17 cellular contexts compared by ENCODE assay signal in the genomic region with DNA sequence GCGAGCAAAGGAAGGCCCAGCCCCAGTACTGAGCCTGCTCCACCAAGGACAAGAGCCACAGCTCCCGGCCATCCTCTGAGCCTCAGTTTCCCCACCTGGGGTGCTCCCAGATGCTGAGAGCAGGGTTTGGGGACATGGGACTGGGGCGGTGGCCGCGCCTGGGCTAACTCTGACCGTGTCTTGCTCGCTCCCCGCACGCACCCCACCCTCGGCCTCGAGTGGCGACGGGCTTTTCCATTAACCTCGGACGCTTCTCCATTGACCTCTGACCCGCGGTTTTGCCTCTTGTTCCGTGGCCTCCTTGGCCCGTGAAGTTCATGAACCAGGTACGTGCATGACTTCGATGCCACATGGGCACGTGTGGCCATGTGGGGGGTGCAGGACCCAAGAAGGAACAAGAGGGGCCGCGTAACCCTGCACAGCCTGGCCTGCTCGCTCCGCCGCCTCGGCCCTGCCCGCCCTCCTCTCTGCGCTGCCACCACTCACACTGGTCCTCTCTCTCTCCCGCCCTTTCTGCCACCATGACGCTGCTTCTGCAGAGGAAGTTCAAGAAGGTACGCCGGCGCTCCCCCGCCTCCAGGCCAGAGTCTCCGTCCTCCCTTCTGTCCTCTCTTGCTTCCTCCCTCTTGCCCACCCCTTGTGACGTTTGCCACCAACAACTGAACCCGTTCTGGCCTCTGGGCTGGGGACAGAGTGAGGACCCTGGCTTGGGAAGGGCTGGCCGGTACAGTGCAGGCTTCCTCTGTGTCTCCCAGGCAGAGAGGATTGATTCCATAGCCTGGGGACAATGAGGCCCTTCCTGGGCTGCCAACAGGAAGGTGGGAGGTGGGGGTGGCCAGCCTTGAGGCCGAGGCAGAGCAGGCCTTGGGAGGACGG. TPM values are rescaled to one million over a fixed set of nuclear protein-coding genes. Genes with fewer than 3 reads are reported as not detected.
DNase-seq lines count a peak whose midpoint lies in the region; ATAC-seq and TF ChIP-seq lines count a peak whose summit lies in the region.
"Had no signal": no experiment of that assay in that cellular context is flagged by ENCODE, and none has a peak within 500 bp of the region (broad histone marks: within the 10 kb centered on the region; RNA-seq: fewer than 3 reads in every experiment).

No MANE protein-coding gene starts in this region.

- no peaks in the 10 kb centered on the region for H3K9me3 ChIP-seq in RWPE2 (ENCODE audit: severe bottlenecking)
- H3K9me3 ChIP-seq in right cardiac atrium (ENCODE audit: control insufficient read depth, low read length), result no peaks in the 10 kb centered on the region
- H3K9me3 ChIP-seq in osteoblast (ENCODE audit: low read depth, low read length), result no peaks in the 10 kb centered on the region
- H3K9me3 ChIP-seq: ovary had no signal

- H3K27me3 ChIP-seq in RWPE2 (ENCODE audit: insufficient read depth, poor library complexity, severe bottlenecking) (no peaks in the 10 kb centered on the region), right cardiac atrium (ENCODE audit: control insufficient read depth, insufficient read depth) (no peaks in the 10 kb centered on the region), osteoblast (ENCODE audit: insufficient read depth, low read length) (no peaks in the 10 kb centered on the region)
- H3K27me3 ChIP-seq: ovary had no signal

- no peak overlapping the region for H3K27ac ChIP-seq in RWPE2 (ENCODE audit: poor library complexity, severe bottlenecking)
- H3K27ac ChIP-seq in right cardiac atrium (ENCODE audit: low read length), result peak overlapping the region; percentile 5
- H3K27ac ChIP-seq in osteoblast (ENCODE audit: low read depth, low read length), result no peak overlapping the region
- H3K27ac ChIP-seq: ovary had no signal

- ATAC-seq in RWPE2 (ENCODE audit: low read depth), result no peak
- no peak for ATAC-seq in right cardiac atrium
- ATAC-seq in GM21390 (IDR thresholded peaks at IDR 0.05; ENCODE audit: unreplicated experiment), result no peak
- no peak for ATAC-seq in HG03045 (IDR thresholded peaks at IDR 0.05; ENCODE audit: unreplicated experiment)

- DNase-seq in ELF-1 (ENCODE audit: low read depth, low spot score) (peak; percentile 44), RWPE2 (ENCODE audit: low spot score) (peak; percentile 57), right cardiac atrium (peak in 2 of 3 donors; percentile 40 to 52), osteoblast (ENCODE audit: insufficient read length, low spot score, missing footprints) (peak; percentile 63), NCI-H1417 (lab: John Stamatoyannopoulos, UW) (no peak), kidney glomerular epithelial cell (lab: John Stamatoyannopoulos, UW) (no peak)
- DNase-seq: activated CD8-positive, alpha-beta memory T cell treated with anti-CD3 and anti-CD28 coated beads for 24 hours; activated effector memory CD4-positive, alpha-beta T cell treated with anti-CD3 and anti-CD28 coated beads, Interleukin-2, amount 50 U/mL, for 16 hours; anterior cingulate cortex; immature natural killer cell; NCI-H1436 treated with DMSO at 0.1 percent for 48 hours had no signal

- intact Hi-C loops in right cardiac atrium (cut with DNase I), result loop anchor here in 1 of 4 donors (10.0 kb wide), 1 partner anchor 218 kb away; no protein-coding TSS in a partner anchor

- no peak overlapping the region for H2AFZ ChIP-seq in osteoblast (ENCODE audit: low read length)

- H3K4me1 ChIP-seq in RWPE2 (ENCODE audit: insufficient read depth, poor library complexity, severe bottlenecking), result peaks cover 13% of the 10 kb centered on the region
- H3K4me1 ChIP-seq in right cardiac atrium (ENCODE audit: control insufficient read depth, insufficient read depth, low read length), result no peaks in the 10 kb centered on the region
- peaks cover 6% of the 10 kb centered on the region for H3K4me1 ChIP-seq in osteoblast (ENCODE audit: insufficient read depth, low read length)

- H3K36me3 ChIP-seq in RWPE2 (ENCODE audit: low read depth) (no peaks in the 10 kb centered on the region), osteoblast (ENCODE audit: insufficient read depth, low read length) (no peaks in the 10 kb centered on the region)
- H3K36me3 ChIP-seq: ovary had no signal

- H3K4me2 ChIP-seq in osteoblast (ENCODE audit: insufficient read depth, low read length), result no peak overlapping the region

- TF ChIP-seq CTCF in RWPE2 (IDR thresholded peaks at IDR 0.05; ENCODE audit: poor library complexity, severe bottlenecking), result no peak
- TF ChIP-seq CTCF in osteoblast (IDR thresholded peaks at IDR 0.05; ENCODE audit: extremely low read depth, low read depth, low read length), result no peak

- no peak overlapping the region for H3K4me3 ChIP-seq in RWPE2 (ENCODE audit: severe bottlenecking)
- H3K4me3 ChIP-seq in right cardiac atrium (ENCODE audit: low read length), result no peak overlapping the region
- no peak overlapping the region for H3K4me3 ChIP-seq in osteoblast (ENCODE audit: insufficient read depth, low read length)
- H3K4me3 ChIP-seq: ovary had no signal

- H3K79me2 ChIP-seq in osteoblast (ENCODE audit: insufficient read depth, low read length), result no peaks in the 10 kb centered on the region

- 82% methylated on average over 42 of the region's 42 CpGs for WGBS in right cardiac atrium

- no peaks in the 10 kb centered on the region for H4K20me1 ChIP-seq in osteoblast (ENCODE audit: insufficient read depth, low read length)

RNA-seq across cellular contexts. Expression of a gene that starts 6.9 kb away (rescaled TPM):
- total RNA-seq in right cardiac atrium, result 10 to 100 TPM in 3 of 4 donors, 1 to 10 TPM in 1; 9.0 to 58.7 (median 34.1) TPM
- polyA plus RNA-seq in right cardiac atrium, result 63.1 TPM
- total RNA-seq in osteoblast, result not detected in 2 replicates
- total RNA-seq: frontal cortex, SK-MEL-5 had no signal
- polyA plus RNA-seq: immature natural killer cell had no signal

RNA-seq across cellular contexts. Expression of a gene that starts 20.7 kb away (rescaled TPM):
- 100 to 1,000 TPM in 1 of 4 donors, 10 to 100 TPM in 3; 47.1 to 102 (median 74.8) TPM for total RNA-seq in right cardiac atrium
- 108 TPM for polyA plus RNA-seq in right cardiac atrium
- total RNA-seq in osteoblast, result 84.9 and 94.5 TPM in 2 replicates

RNA-seq across cellular contexts. Expression of a gene that starts 34.7 kb away (rescaled TPM):
- under 1 TPM; 0.11 to 0.82 (median 0.24) TPM for total RNA-seq in right cardiac atrium
- 0.81 TPM for polyA plus RNA-seq in right cardiac atrium
- total RNA-seq in osteoblast, result not detected in 2 replicates
- total RNA-seq: frontal cortex, mononuclear cell, ovary, SK-MEL-5 had no signal

Comparison
In these comparisons a context has a peak if more than half of its experiments do, and no peak if none do; other contexts are left out.
1. DNase-seq: peak in ELF-1 (single experiment), RWPE2 (single experiment), right cardiac atrium (2 of 3) and osteoblast (single experiment); none in NCI-H1417 (0 of 3) and kidney glomerular epithelial cell (single experiment).
2. RNA of a gene that starts 6.9 kb away (total RNA-seq): 9.0 to 58.7 TPM in right cardiac atrium; not detected in osteoblast; every median in the first group is over 10 times any median in the second.